Comparison of ENCODE assay signal across 17 cellular contexts in the genomic region with DNA sequence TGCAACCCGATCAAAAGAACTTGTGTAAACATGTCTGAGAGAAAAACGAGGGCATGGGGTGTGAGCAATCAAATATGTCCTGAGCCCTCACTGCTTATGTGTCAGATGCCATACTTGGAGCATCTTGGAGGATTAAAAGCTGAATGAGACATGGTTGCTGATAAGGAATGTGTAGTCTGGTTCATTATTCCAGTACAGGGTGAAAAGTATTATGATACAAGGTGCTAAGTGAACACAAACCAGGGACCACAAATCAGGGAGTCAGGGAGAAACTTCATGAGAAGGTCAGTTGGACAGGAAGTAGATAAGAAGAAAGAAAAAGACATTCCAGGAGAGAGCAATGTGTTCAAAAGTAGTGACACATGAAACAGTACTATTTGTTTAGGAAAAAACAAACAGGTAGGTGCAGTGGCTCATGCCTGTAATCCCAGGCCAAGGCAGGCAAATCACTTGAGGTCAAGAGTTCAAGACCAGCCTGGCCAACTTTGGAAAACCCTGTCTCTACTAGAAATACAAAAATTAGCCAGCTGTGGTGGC. TPM values are rescaled to one million over a fixed set of nuclear protein-coding genes. Genes with fewer than 3 reads are reported as not detected.
A peak's percentile ranks its signal among the peaks of the same experiment; 100 is the strongest.
DNase-seq lines count a peak whose midpoint lies in the region; ATAC-seq, FAIRE-seq and TF ChIP-seq lines count a peak whose summit lies in the region.
"Had no signal": no experiment of that assay in that cellular context is flagged by ENCODE, and none has a peak within 500 bp of the region (broad histone marks: within the 10 kb centered on the region; RNA-seq: fewer than 3 reads in every experiment).

No MANE protein-coding gene starts in this region.

- POLR2A ChIA-PET in activated naive CD8-positive, alpha-beta T cell treated with anti-CD3 and anti-CD28 coated beads, Interleukin-2, amount 10 ng/mL, durations not matched to agents 7 days and 5 days (lab: Charles Lee) = no interaction called here

- no peak for DNase-seq in activated naive CD8-positive, alpha-beta T cell treated with anti-CD3 and anti-CD28 coated beads, Interleukin-2, amount 10 ng/mL, durations not matched to agents 7 days and 5 days
- DNase-seq in activated naive CD8-positive, alpha-beta T cell treated with anti-CD3 and anti-CD28 coated beads for 36 hours = no peak
- DNase-seq in astrocyte (ENCODE audit: low read depth) (peak; percentile 32), hepatocyte (ENCODE audit: low spot score) (no peak), WERI-Rb-1 (no peak), glutamatergic neuron (no peak)
- DNase-seq: activated CD4-positive, alpha-beta memory T cell treated with anti-CD3 and anti-CD28 coated beads for 36 hours; effector memory CD8-positive, alpha-beta T cell; lower lobe of right lung; NCI-H526; Right ventricle myocardium superior; small intestine; testis had no signal

- FAIRE-seq in astrocyte (lab: Jason Lieb, UNC) = no peak
- FAIRE-seq: small intestine had no signal

- H2AFZ ChIP-seq in astrocyte (ENCODE audit: low read depth, low read length) = peak overlapping the region; percentile 7
- H2AFZ ChIP-seq in hepatocyte = no peak overlapping the region

- peaks cover 10% of the 10 kb centered on the region for H3K36me3 Mint-ChIP-seq in activated naive CD8-positive, alpha-beta T cell treated with anti-CD3 and anti-CD28 coated beads, Interleukin-2, amount 10 ng/mL, durations not matched to agents 7 days and 5 days
- no peaks in the 10 kb centered on the region for H3K36me3 Mint-ChIP-seq in activated naive CD8-positive, alpha-beta T cell treated with anti-CD3 and anti-CD28 coated beads for 36 hours
- H3K36me3 Mint-ChIP-seq in astrocyte (ENCODE audit: low read depth, unreplicated experiment) (no peaks in the 10 kb centered on the region), glutamatergic neuron (ENCODE audit: unreplicated experiment) (no peaks in the 10 kb centered on the region)
- H3K36me3 Mint-ChIP-seq: activated CD4-positive, alpha-beta memory T cell treated with anti-CD3 and anti-CD28 coated beads for 36 hours had no signal

- H3K4me3 ChIP-seq in astrocyte (ENCODE audit: insufficient read depth, low read depth, low read length) = no peak overlapping the region
- H3K4me3 ChIP-seq in hepatocyte = no peak overlapping the region
- no peak overlapping the region for H3K4me3 ChIP-seq in WERI-Rb-1 (ENCODE audit: low read depth, low read length)
- H3K4me3 ChIP-seq: lower lobe of right lung, testis had no signal

- no peak overlapping the region for H3K27ac ChIP-seq in astrocyte (ENCODE audit: low read depth, low read length)
- H3K27ac ChIP-seq in hepatocyte = peak overlapping the region; percentile 98
- no peak overlapping the region for H3K27ac ChIP-seq in WERI-Rb-1
- H3K27ac ChIP-seq: lower lobe of right lung, testis had no signal

- H4K20me1 ChIP-seq in astrocyte (ENCODE audit: insufficient read depth, low read length) = no peaks in the 10 kb centered on the region
- H4K20me1 ChIP-seq in hepatocyte (ENCODE audit: insufficient read depth, poor library complexity, severe bottlenecking) = no peaks in the 10 kb centered on the region

- ATAC-seq in activated naive CD8-positive, alpha-beta T cell treated with anti-CD3 and anti-CD28 coated beads, Interleukin-2, amount 10 ng/mL, durations not matched to agents 7 days and 5 days (ENCODE audit: low read depth) = no peak
- no peak for ATAC-seq in HG03135 (IDR thresholded peaks at IDR 0.05; ENCODE audit: unreplicated experiment)
- ATAC-seq in GM18870 (IDR thresholded peaks at IDR 0.05; ENCODE audit: unreplicated experiment) = no peak
- ATAC-seq: effector memory CD8-positive, alpha-beta T cell; lower lobe of right lung had no signal

- peaks cover 17% of the 10 kb centered on the region for H3K79me2 ChIP-seq in astrocyte (ENCODE audit: insufficient read depth, low read length)
- H3K79me2 ChIP-seq in hepatocyte = peaks cover 22% of the 10 kb centered on the region

- H3K9me3 ChIP-seq in astrocyte (ENCODE audit: insufficient read depth, low read depth, low read length) (no peaks in the 10 kb centered on the region), hepatocyte (ENCODE audit: low read depth) (no peaks in the 10 kb centered on the region), WERI-Rb-1 (ENCODE audit: severe bottlenecking) (no peaks in the 10 kb centered on the region)
- H3K9me3 ChIP-seq: lower lobe of right lung, testis had no signal

- peak overlapping the region; percentile 6 for H3K27ac Mint-ChIP-seq in activated naive CD8-positive, alpha-beta T cell treated with anti-CD3 and anti-CD28 coated beads, Interleukin-2, amount 10 ng/mL, durations not matched to agents 7 days and 5 days
- H3K27ac Mint-ChIP-seq in activated naive CD8-positive, alpha-beta T cell treated with anti-CD3 and anti-CD28 coated beads for 36 hours = no peak overlapping the region
- H3K27ac Mint-ChIP-seq in astrocyte (ENCODE audit: unreplicated experiment) = no peak overlapping the region
- H3K27ac Mint-ChIP-seq in glutamatergic neuron (ENCODE audit: unreplicated experiment) = no peak overlapping the region
- H3K27ac Mint-ChIP-seq: activated CD4-positive, alpha-beta memory T cell treated with anti-CD3 and anti-CD28 coated beads for 36 hours; activated T-helper 2 cell treated with anti-CD3 and anti-CD28 coated beads, Interferon-gamma antibody, Interleukin-2, Interleukin-4, amounts not matched to agents 10 μg/mL and 5 μg/mL and 100 μg/mL, durations not matched to agents 14 hours and 24 hours and 36 hours; effector memory CD8-positive, alpha-beta T cell had no signal

- H3K4me1 ChIP-seq in astrocyte (ENCODE audit: insufficient read depth, low read length) (peaks cover 11% of the 10 kb centered on the region), hepatocyte (ENCODE audit: insufficient read depth) (peaks cover 4% of the 10 kb centered on the region)

- TF ChIP-seq CTCF in astrocyte (IDR thresholded peaks at IDR 0.05; ENCODE audit: insufficient read depth, low read depth, low read length) = no peak
- no peak for TF ChIP-seq CTCF in hepatocyte (IDR thresholded peaks at IDR 0.05; ENCODE audit: poor library complexity)
- TF ChIP-seq CTCF in WERI-Rb-1 (IDR thresholded peaks at IDR 0.05; ENCODE audit: low read depth, low read length) = no peak
- no peak for TF ChIP-seq CTCF in glutamatergic neuron (IDR thresholded peaks at IDR 0.05; ENCODE audit: partially characterized antibody, unreplicated experiment)

- H3K27me3 Mint-ChIP-seq in activated naive CD8-positive, alpha-beta T cell treated with anti-CD3 and anti-CD28 coated beads, Interleukin-2, amount 10 ng/mL, durations not matched to agents 7 days and 5 days = peaks cover 3% of the 10 kb centered on the region
- no peaks in the 10 kb centered on the region for H3K27me3 Mint-ChIP-seq in activated naive CD8-positive, alpha-beta T cell treated with anti-CD3 and anti-CD28 coated beads for 36 hours
- H3K27me3 Mint-ChIP-seq in astrocyte (ENCODE audit: low read depth, unreplicated experiment) = no peaks in the 10 kb centered on the region
- peaks cover 6% of the 10 kb centered on the region for H3K27me3 Mint-ChIP-seq in glutamatergic neuron (ENCODE audit: unreplicated experiment)
- H3K27me3 Mint-ChIP-seq: activated CD4-positive, alpha-beta memory T cell treated with anti-CD3 and anti-CD28 coated beads for 36 hours; effector memory CD8-positive, alpha-beta T cell had no signal

- H3K36me3 ChIP-seq in astrocyte (ENCODE audit: insufficient read depth, low read length) (no peaks in the 10 kb centered on the region), hepatocyte (replicated peaks; ENCODE audit: insufficient read depth, low read depth) (no peaks in the 10 kb centered on the region), WERI-Rb-1 (peaks cover 4% of the 10 kb centered on the region; the same call in 1 of the 2 replicates)
- H3K36me3 ChIP-seq: lower lobe of right lung had no signal

- no peaks in the 10 kb centered on the region for H3K9me2 ChIP-seq in hepatocyte (replicated peaks; ENCODE audit: insufficient read depth)

- no peaks in the 10 kb centered on the region for H3K9me3 Mint-ChIP-seq in activated naive CD8-positive, alpha-beta T cell treated with anti-CD3 and anti-CD28 coated beads, Interleukin-2, amount 10 ng/mL, durations not matched to agents 7 days and 5 days
- H3K9me3 Mint-ChIP-seq in activated naive CD8-positive, alpha-beta T cell treated with anti-CD3 and anti-CD28 coated beads for 36 hours = no peaks in the 10 kb centered on the region
- no peaks in the 10 kb centered on the region for H3K9me3 Mint-ChIP-seq in astrocyte (ENCODE audit: unreplicated experiment)
- H3K9me3 Mint-ChIP-seq in glutamatergic neuron (ENCODE audit: unreplicated experiment) = peaks cover 5% of the 10 kb centered on the region
- H3K9me3 Mint-ChIP-seq: activated CD4-positive, alpha-beta memory T cell treated with anti-CD3 and anti-CD28 coated beads for 36 hours; activated T-helper 2 cell treated with anti-CD3 and anti-CD28 coated beads, Interferon-gamma antibody, Interleukin-2, Interleukin-4, amounts not matched to agents 10 μg/mL and 5 μg/mL and 100 μg/mL, durations not matched to agents 14 hours and 24 hours and 36 hours; effector memory CD8-positive, alpha-beta T cell had no signal

- no peak overlapping the region for H3K4me3 Mint-ChIP-seq in activated naive CD8-positive, alpha-beta T cell treated with anti-CD3 and anti-CD28 coated beads, Interleukin-2, amount 10 ng/mL, durations not matched to agents 7 days and 5 days
- H3K4me3 Mint-ChIP-seq in activated naive CD8-positive, alpha-beta T cell treated with anti-CD3 and anti-CD28 coated beads for 36 hours = no peak overlapping the region
- H3K4me3 Mint-ChIP-seq in astrocyte (ENCODE audit: unreplicated experiment) (no peak overlapping the region), glutamatergic neuron (ENCODE audit: unreplicated experiment) (no peak overlapping the region)
- H3K4me3 Mint-ChIP-seq: activated CD4-positive, alpha-beta memory T cell treated with anti-CD3 and anti-CD28 coated beads for 36 hours had no signal

- 40% methylated on average over 2 of the region's 2 CpGs for WGBS in hepatocyte (ENCODE audit: low lambda C conversion rate, missing lambda C conversion rate)

- no peak overlapping the region for H3K9ac ChIP-seq in astrocyte (ENCODE audit: low read length)

- H3K27me3 ChIP-seq in astrocyte (ENCODE audit: insufficient read depth, low read length) (no peaks in the 10 kb centered on the region), hepatocyte (no peaks in the 10 kb centered on the region), WERI-Rb-1 (ENCODE audit: insufficient read depth, low read depth, severe bottlenecking) (no peaks in the 10 kb centered on the region)
- H3K27me3 ChIP-seq: testis had no signal

- H3K4me1 Mint-ChIP-seq in activated naive CD8-positive, alpha-beta T cell treated with anti-CD3 and anti-CD28 coated beads, Interleukin-2, amount 10 ng/mL, durations not matched to agents 7 days and 5 days = peaks cover 29% of the 10 kb centered on the region
- peaks cover 12% of the 10 kb centered on the region for H3K4me1 Mint-ChIP-seq in activated naive CD8-positive, alpha-beta T cell treated with anti-CD3 and anti-CD28 coated beads for 36 hours
- H3K4me1 Mint-ChIP-seq in astrocyte (ENCODE audit: low read depth, unreplicated experiment) (peaks cover 9% of the 10 kb centered on the region), glutamatergic neuron (ENCODE audit: low read depth, unreplicated experiment) (no peaks in the 10 kb centered on the region)

- H3K4me2 ChIP-seq in astrocyte (ENCODE audit: low read length) = no peak overlapping the region
- no peak overlapping the region for H3K4me2 ChIP-seq in hepatocyte

RNA-seq across cellular contexts. Expression of gene RCBTB1, which starts 2.0 kb away (rescaled TPM):
- 10 to 100 TPM; 18.9 to 20.6 TPM for total RNA-seq in activated naive CD8-positive, alpha-beta T cell treated with anti-CD3 and anti-CD28 coated beads, Interleukin-2, amount 10 ng/mL, durations not matched to agents 7 days and 5 days
- 10 to 100 TPM; 13.2 to 14.6 TPM for total RNA-seq in activated naive CD8-positive, alpha-beta T cell treated with anti-CD3 and anti-CD28 coated beads for 36 hours
- 16.1 and 16.3 TPM in 2 replicates for total RNA-seq in astrocyte
- total RNA-seq in hepatocyte = 24.3 and 25.1 TPM in 2 replicates
- 10.5 and 14.6 TPM in 2 replicates for polyA plus RNA-seq in hepatocyte
- total RNA-seq in glutamatergic neuron (ENCODE audit: unreplicated experiment) = 46.1 TPM

RNA-seq across cellular contexts. Expression of gene ARL11, which starts 40.9 kb away (rescaled TPM):
- total RNA-seq in activated naive CD8-positive, alpha-beta T cell treated with anti-CD3 and anti-CD28 coated beads, Interleukin-2, amount 10 ng/mL, durations not matched to agents 7 days and 5 days = 1 to 10 TPM; 3.5 to 4.3 TPM
- total RNA-seq in activated naive CD8-positive, alpha-beta T cell treated with anti-CD3 and anti-CD28 coated beads for 36 hours = 1 to 10 TPM in 1 of 2 experiments, under 1 TPM in 1; 0.97 to 1.1 TPM
- not detected in 2 replicates for total RNA-seq in astrocyte
- 0.10 TPM in 1 of 2 replicates, not detected in the other for total RNA-seq in hepatocyte
- polyA plus RNA-seq in hepatocyte = 0.22 TPM in 1 of 2 replicates, not detected in the other
- total RNA-seq in glutamatergic neuron (ENCODE audit: unreplicated experiment) = not detected
- total RNA-seq: A673 had no signal
